Comparison of ENCODE assay signal across 7 cellular contexts in the genomic region with DNA sequence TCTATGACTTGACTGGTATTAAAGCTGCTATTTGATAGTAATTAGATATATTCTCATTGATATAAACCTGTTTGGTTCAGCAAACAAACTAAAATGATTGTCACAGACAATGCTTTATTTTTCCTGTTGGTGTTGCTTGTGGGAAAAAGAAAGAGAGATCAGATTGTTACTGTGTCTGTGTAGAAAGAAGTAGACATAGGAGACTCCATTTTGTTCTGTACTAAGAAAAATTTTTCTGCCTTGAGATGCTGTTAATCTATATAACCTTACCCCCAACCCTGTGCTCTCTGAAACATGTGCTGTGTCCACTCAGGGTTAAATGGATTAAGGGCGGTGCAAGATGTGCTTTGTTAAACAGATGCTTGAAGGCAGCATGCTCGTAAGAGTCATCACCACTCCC. TPM values are rescaled to one million over a fixed set of nuclear protein-coding genes. Genes with fewer than 3 reads are reported as not detected.
"Had no signal": no experiment of that assay in that cellular context is flagged by ENCODE, and none has a peak within 500 bp of the region (broad histone marks: within the 10 kb centered on the region; RNA-seq: fewer than 3 reads in every experiment).

No MANE protein-coding gene starts in this region.

RNA-seq across cellular contexts. Expression of gene IL37, which starts 23.2 kb away (rescaled TPM):
- total RNA-seq: GM23248, GM23338, H1, H4, H9, HFFc6 had no signal
- polyA plus RNA-seq: GM23248, GM23338 had no signal

RNA-seq across cellular contexts. Expression of gene IL36G, which starts 43.7 kb away (rescaled TPM):
- total RNA-seq: GM23248, GM23338, H1, H4, H7, H9, HFFc6 had no signal
- polyA plus RNA-seq: GM23248, GM23338 had no signal
